8 cellular contexts compared by ENCODE assay signal in genomic region chr9:36486454-36486932, GRCh38.
DNase-seq lines count a peak whose midpoint lies in the region; ATAC-seq and TF ChIP-seq lines count a peak whose summit lies in the region.

No MANE protein-coding gene starts in this region.

- CTCF ChIA-PET in activated CD4-positive, alpha-beta T cell treated with anti-CD3 and anti-CD28 coated beads, Interleukin-2, amount 10 ng/mL, durations not matched to agents 7 days and 5 days (lab: Charles Lee) = interaction anchor here (0.9 to 2.0 kb wide), 5 partner anchors 9 to 28 kb away, joined by 3 to 9 read pairs (median 5); no protein-coding TSS in a partner anchor

- H3K27me3 Mint-ChIP-seq in activated CD4-positive, alpha-beta T cell treated with anti-CD3 and anti-CD28 coated beads, Interleukin-2, amount 10 ng/mL, durations not matched to agents 7 days and 5 days = no peaks in the 10 kb centered on the region

- DNase-seq in DMS53 (lab: John Stamatoyannopoulos, UW) = peak; percentile 33
- DNase-seq in DMS53 treated with DMSO at 0.1 percent for 48 hours (lab: John Stamatoyannopoulos, UW; ENCODE audit: unreplicated experiment) = no peak
- no peak for DNase-seq in activated CD4-positive, alpha-beta T cell treated with anti-CD3 and anti-CD28 coated beads, Interleukin-2, amount 10 ng/mL, durations not matched to agents 7 days and 5 days
- DNase-seq in fibroblast of pulmonary artery (ENCODE audit: low read depth) = peak; percentile 15
- DNase-seq in ovary = peak in 2 of 5 donors; percentile 23 to 36
- DNase-seq in NCI-H446 treated with DMSO at 0.1 percent for 48 hours (lab: John Stamatoyannopoulos, UW) = no peak

- peaks cover 51% of the 10 kb centered on the region for H3K4me1 Mint-ChIP-seq in activated CD4-positive, alpha-beta T cell treated with anti-CD3 and anti-CD28 coated beads, Interleukin-2, amount 10 ng/mL, durations not matched to agents 7 days and 5 days

- no peaks in the 10 kb centered on the region for H3K27me3 ChIP-seq in ovary

- H3K36me3 Mint-ChIP-seq in activated CD4-positive, alpha-beta T cell treated with anti-CD3 and anti-CD28 coated beads, Interleukin-2, amount 10 ng/mL, durations not matched to agents 7 days and 5 days (ENCODE audit: low read depth) = peaks cover 3% of the 10 kb centered on the region

- peak overlapping the region; percentile 84 for H3K27ac Mint-ChIP-seq in activated CD4-positive, alpha-beta T cell treated with anti-CD3 and anti-CD28 coated beads, Interleukin-2, amount 10 ng/mL, durations not matched to agents 7 days and 5 days

- no peak for TF ChIP-seq POLR2A in ovary (IDR thresholded peaks at IDR 0.05)

- ATAC-seq in HG03196 (IDR thresholded peaks at IDR 0.05; ENCODE audit: unreplicated experiment) (peak; percentile 9), HG03565 (IDR thresholded peaks at IDR 0.05; ENCODE audit: unreplicated experiment) (no peak)

- H3K9me3 ChIP-seq in ovary = no peaks in the 10 kb centered on the region

- TF ChIP-seq CTCF in fibroblast of pulmonary artery (IDR thresholded peaks at IDR 0.05; ENCODE audit: low read length, missing control alignments) (no peak), ovary (IDR thresholded peaks at IDR 0.05) (no peak)

- H3K27ac ChIP-seq in ovary = peak overlapping the region; percentile 77 to 87

- H3K4me3 ChIP-seq in fibroblast of pulmonary artery (replicated peaks; ENCODE audit: low read depth, low read length) = peak overlapping the region; percentile 88
- peak overlapping the region; percentile 65 for H3K4me3 ChIP-seq in ovary

- POLR2A ChIA-PET in activated CD4-positive, alpha-beta T cell treated with anti-CD3 and anti-CD28 coated beads, Interleukin-2, amount 10 ng/mL, durations not matched to agents 7 days and 5 days (lab: Charles Lee) = no interaction called here

- no peak for TF ChIP-seq EP300 in ovary (IDR thresholded peaks at IDR 0.05)

- peak overlapping the region; percentile 84 for H3K4me3 Mint-ChIP-seq in activated CD4-positive, alpha-beta T cell treated with anti-CD3 and anti-CD28 coated beads, Interleukin-2, amount 10 ng/mL, durations not matched to agents 7 days and 5 days

- H3K36me3 ChIP-seq in ovary = no peaks in the 10 kb centered on the region

- peaks cover 13% of the 10 kb centered on the region for H3K4me1 ChIP-seq in ovary (ENCODE audit: insufficient read depth)

- intact Hi-C loops in ovary (cut with DNase I) = loop anchor here in 2 of 4 donors (10.0 kb wide), 1 partner anchor 82 kb away; the partner anchor contains the start of gene RNF38 (in 2 of the 2)

- 0 to 1% (median 0%) methylated on average over 22 of the region's 22 CpGs for WGBS in ovary, 3 donors

- no peaks in the 10 kb centered on the region for H3K9me3 Mint-ChIP-seq in activated CD4-positive, alpha-beta T cell treated with anti-CD3 and anti-CD28 coated beads, Interleukin-2, amount 10 ng/mL, durations not matched to agents 7 days and 5 days

Comparison
In these comparisons a context has a peak if more than half of its experiments do, and no peak if none do; other contexts are left out.
1. DNase-seq: peak in DMS53 (single experiment) and fibroblast of pulmonary artery (single experiment); none in DMS53 treated with DMSO at 0.1 percent for 48 hours (single experiment), activated CD4-positive, alpha-beta T cell treated with anti-CD3 and anti-CD28 coated beads, Interleukin-2, amount 10 ng/mL, durations not matched to agents 7 days and 5 days (single experiment) and NCI-H446 treated with DMSO at 0.1 percent for 48 hours (single experiment).